In genomic region chr14:39176263-39177167, GRCh38 we compare ENCODE assay signal across 8 cellular contexts. TPM values are rescaled to one million over a fixed set of nuclear protein-coding genes. Genes with fewer than 3 reads are reported as not detected.
A peak's percentile ranks its signal among the peaks of the same experiment; 100 is the strongest.
DNase-seq lines count a peak whose midpoint lies in the region; ATAC-seq and TF ChIP-seq lines count a peak whose summit lies in the region.

No MANE protein-coding gene starts in this region.

- no peak overlapping the region for H2BK5ac ChIP-seq in H9 (ENCODE audit: insufficient read length, low read length)

- no peak for DNase-seq in H9
- DNase-seq in WERI-Rb-1: no peak
- DNase-seq in foreskin fibroblast: no peak
- DNase-seq in skeletal muscle cell (ENCODE audit: low read depth): no peak
- no peak for DNase-seq in lower leg skin (ENCODE audit: low spot score in 2 of 2)
- no peak for DNase-seq in NCI-H446 (lab: John Stamatoyannopoulos, UW)

- no peak overlapping the region for H3K56ac ChIP-seq in H9 (ENCODE audit: insufficient read length, low read depth, low read length)

- H3K4me2 ChIP-seq in H9 (ENCODE audit: insufficient read depth, insufficient read length, low read length): peak overlapping the region; percentile 81

- peaks cover 3% of the 10 kb centered on the region for H3K79me1 ChIP-seq in H9 (ENCODE audit: insufficient read depth, low read depth, low read length, poor library complexity, severe bottlenecking)

- no peak overlapping the region for H3K4ac ChIP-seq in H9 (ENCODE audit: low read depth, low read length)

- no peak overlapping the region for H2BK15ac ChIP-seq in H9 (ENCODE audit: low read depth, low read length)

- no peaks in the 10 kb centered on the region for H3K4me1 ChIP-seq in H9 (ENCODE audit: insufficient read depth, low read length)

- H3K27ac Mint-ChIP-seq in H9: peak overlapping the region; percentile 99 to 100 (median 100)

- no peak overlapping the region for H3K23ac ChIP-seq in H9 (ENCODE audit: insufficient read length, low read depth, low read length)

- no peak overlapping the region for H2AFZ ChIP-seq in H9 (ENCODE audit: low read length)

- no peak overlapping the region for H3T11ph ChIP-seq in H9 (ENCODE audit: low read length)

- peaks cover 14 to 26% of the 10 kb centered on the region in 2 experiments for H3K4me1 Mint-ChIP-seq in H9

- H3K79me2 ChIP-seq in H9 (ENCODE audit: insufficient read depth, low read length): peaks cover 10% of the 10 kb centered on the region; the same call in 1 of the 2 replicates

- H3K27me3 Mint-ChIP-seq in H9 (ENCODE audit: low read depth): no peaks in the 10 kb centered on the region

- H4K20me1 ChIP-seq in H9 (ENCODE audit: control insufficient read depth, insufficient read depth, insufficient read length): no peaks in the 10 kb centered on the region

- H2BK120ac ChIP-seq in H9 (ENCODE audit: low read depth, low read length, poor library complexity, severe bottlenecking): no peak overlapping the region

- H3K23me2 ChIP-seq in H9 (ENCODE audit: insufficient read length, low read depth, low read length, poor library complexity, severe bottlenecking): peaks cover 3% of the 10 kb centered on the region

- peaks cover 0 to 42% (median 4%) of the 10 kb centered on the region in 3 experiments; a peak in 6 of 7 replicates for H3K36me3 Mint-ChIP-seq in H9 (ENCODE audit: insufficient read depth in 1 of 3, low read depth in 3 of 3)

- no peak overlapping the region for H3K18ac ChIP-seq in H9 (ENCODE audit: insufficient read length, low read depth, low read length)

- intact Hi-C loops in lower leg skin (cut with DNase I; ENCODE audit: low total_unique reads): no loop called here

- H3K27ac ChIP-seq in H9 (ENCODE audit: insufficient read length, low read depth, low read length): no peak overlapping the region
- H3K27ac ChIP-seq in WERI-Rb-1: peak overlapping the region; percentile 96

- no CpG with 5 or more reads among the region's 5 CpGs for WGBS in H9 (ENCODE audit: extremely low coverage, insufficient read length, low lambda C conversion rate)
- WGBS in lower leg skin, 2 donors: 69 to 70% methylated on average over 5 of the region's 5 CpGs

- peak overlapping the region; percentile 98 for H3K4me3 Mint-ChIP-seq in H9

- no peak overlapping the region for H4K91ac ChIP-seq in H9 (ENCODE audit: insufficient read length, low read depth, low read length)

- H3K4me3 ChIP-seq in WERI-Rb-1 (ENCODE audit: low read depth, low read length) (peak overlapping the region; percentile 99), foreskin fibroblast (ENCODE audit: low read depth in 1 of 2, low read length in 2 of 2) (peak overlapping the region; percentile 66 to 95), skeletal muscle cell (ENCODE audit: low read depth, low read length) (peak overlapping the region; percentile 95), lower leg skin (ENCODE audit: low read depth, poor library complexity, severe bottlenecking) (no peak overlapping the region)

- ATAC-seq in GM18909 (IDR thresholded peaks at IDR 0.05; ENCODE audit: poor library complexity, unreplicated experiment): no peak
- no peak for ATAC-seq in HG02623 (IDR thresholded peaks at IDR 0.05; ENCODE audit: unreplicated experiment)

- no peak for TF ChIP-seq CTCF in H9 (conservative IDR thresholded peaks at IDR 0.05)
- no peak for TF ChIP-seq CTCF in WERI-Rb-1 (IDR thresholded peaks at IDR 0.05; ENCODE audit: low read depth, low read length)
- TF ChIP-seq CTCF in foreskin fibroblast (IDR thresholded peaks at IDR 0.05; ENCODE audit: low read depth, low read length): no peak
- no peak for TF ChIP-seq CTCF in lower leg skin (IDR thresholded peaks at IDR 0.05)

- H3K27me3 ChIP-seq in H9 (ENCODE audit: insufficient read depth, low read length): no peaks in the 10 kb centered on the region
- H3K27me3 ChIP-seq in WERI-Rb-1 (ENCODE audit: insufficient read depth, low read depth, severe bottlenecking): no peaks in the 10 kb centered on the region

- H3K14ac ChIP-seq in H9 (ENCODE audit: insufficient read depth, low read length): no peak overlapping the region

- H2AK5ac ChIP-seq in H9 (ENCODE audit: insufficient read length, low read length): no peak overlapping the region

- H3K9me3 Mint-ChIP-seq in H9: peaks cover 0 to 3% of the 10 kb centered on the region in 2 experiments; a peak in 2 of 5 replicates

- H3K9me3 ChIP-seq in H9 (ENCODE audit: control insufficient read depth, low read depth, low read length) (no peaks in the 10 kb centered on the region), WERI-Rb-1 (ENCODE audit: severe bottlenecking) (no peaks in the 10 kb centered on the region)

- no peak overlapping the region for H4K8ac ChIP-seq in H9 (replicated peaks; ENCODE audit: insufficient read length, low read depth, low read length)

- no peak overlapping the region for H2BK12ac ChIP-seq in H9 (ENCODE audit: insufficient read length, low read depth, low read length)

- no peak overlapping the region for H4K5ac ChIP-seq in H9 (ENCODE audit: insufficient read length, low read depth, low read length)

- H2BK20ac ChIP-seq in H9 (ENCODE audit: low read depth, low read length, poor library complexity, severe bottlenecking): no peak overlapping the region

- peaks cover 65% of the 10 kb centered on the region for H3K36me3 ChIP-seq in WERI-Rb-1

- TF ChIP-seq POLR2A in lower leg skin (IDR thresholded peaks at IDR 0.05): no peak

- peak overlapping the region; percentile 99 for H3K9ac ChIP-seq in H9 (ENCODE audit: extremely low read depth, insufficient read length, low read length)

RNA-seq across cellular contexts. Expression of gene PNN, which starts 1.5 kb away (rescaled TPM):
- total RNA-seq in H9 (2021) (163 and 167 TPM in 2 replicates), lower leg skin (10 to 100 TPM; 15.3 to 31.3 (median 25.8) TPM)

RNA-seq across cellular contexts. Expression of gene TRAPPC6B, which starts 6.4 kb away (rescaled TPM):
- total RNA-seq in H9 (2021) (22.1 and 22.4 TPM in 2 replicates), lower leg skin (10 to 100 TPM; 18.1 to 32.8 (median 24.2) TPM)

RNA-seq across cellular contexts. Expression of gene MIA2, which starts 57.2 kb away (rescaled TPM):
- 15.0 and 15.3 TPM in 2 replicates for total RNA-seq in H9 (2021)
- total RNA-seq in lower leg skin: 10 to 100 TPM; 14.0 to 19.5 (median 15.8) TPM
